In genomic region chrX:151073767-151074166, GRCh38 we compare ENCODE assay signal across 27 cellular contexts.
"Had no signal": no experiment of that assay in that cellular context is flagged by ENCODE, and none has a peak within 500 bp of the region (broad histone marks: within the 10 kb centered on the region; RNA-seq: fewer than 3 reads in every experiment).

No MANE protein-coding gene starts in this region.

- H3K4me3 ChIP-seq: colonic mucosa, coronary artery, dorsolateral prefrontal cortex, esophagus muscularis mucosa, esophagus squamous epithelium, gastrocnemius medialis, gastroesophageal sphincter, heart left ventricle, heart right ventricle had no signal

- H3K36me3 ChIP-seq: colonic mucosa, esophagus muscularis mucosa, esophagus squamous epithelium, gastrocnemius medialis, gastroesophageal sphincter, heart left ventricle, heart right ventricle had no signal

- H3K9me3 ChIP-seq: colonic mucosa, esophagus muscularis mucosa, esophagus squamous epithelium, gastrocnemius medialis, gastroesophageal sphincter, heart left ventricle, heart right ventricle had no signal

- DNase-seq: colonic mucosa; cortex of kidney; dermis blood vessel endothelial cell; dorsolateral prefrontal cortex; effector CD4-positive, alpha-beta T cell; effector CD8-positive, alpha-beta T cell; effector memory CD4-positive, alpha-beta T cell; effector memory CD8-positive, alpha-beta T cell; endodermal cell; erythroblast; esophagus squamous epithelium; foreskin fibroblast; foreskin keratinocyte; foreskin melanocyte; gastrocnemius medialis; glutamatergic neuron; head of caudate nucleus; heart left ventricle; heart right ventricle had no signal

- FAIRE-seq: colon, endometrium, endothelial cell of umbilical vein, frontal cortex had no signal

- H3K27ac ChIP-seq: colonic mucosa, coronary artery, dorsolateral prefrontal cortex, epithelial cell of prostate, esophagus muscularis mucosa, esophagus squamous epithelium, foreskin keratinocyte, gastrocnemius medialis, gastroesophageal sphincter, heart left ventricle, heart right ventricle had no signal

- H3K27me3 ChIP-seq: colonic mucosa, esophagus muscularis mucosa, esophagus squamous epithelium, foreskin keratinocyte, gastrocnemius medialis, gastroesophageal sphincter, heart left ventricle, heart right ventricle had no signal

- H3K4me1 ChIP-seq: colonic mucosa, esophagus muscularis mucosa, esophagus squamous epithelium, foreskin keratinocyte, gastrocnemius medialis, gastroesophageal sphincter, heart left ventricle, heart right ventricle had no signal
